In the genomic region with DNA sequence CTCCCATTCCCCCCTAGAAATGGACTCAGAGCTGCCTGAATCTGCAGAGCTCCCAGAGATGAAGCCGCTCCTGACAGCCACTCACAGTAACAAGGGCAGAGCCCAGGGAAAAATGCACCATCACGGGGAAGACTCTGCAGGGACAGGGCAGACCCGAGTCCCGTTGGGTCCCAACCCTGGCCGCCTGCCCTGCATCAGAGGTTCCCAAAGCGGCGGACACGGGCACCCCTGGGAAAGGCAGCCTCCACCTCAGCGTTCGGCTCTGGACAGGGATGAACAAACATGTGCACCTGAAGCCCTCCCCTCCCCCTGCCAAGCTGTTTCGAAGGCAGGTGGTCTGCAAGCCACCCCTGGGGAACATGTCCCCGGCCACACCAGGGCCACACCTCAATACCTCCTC, we compare ENCODE assay signal across 17 cellular contexts.
DNase-seq lines count a peak whose midpoint lies in the region; FAIRE-seq and TF ChIP-seq lines count a peak whose summit lies in the region.
"Had no signal": no experiment of that assay in that cellular context is flagged by ENCODE, and none has a peak within 500 bp of the region (broad histone marks: within the 10 kb centered on the region; RNA-seq: fewer than 3 reads in every experiment).

No MANE protein-coding gene starts in this region.

- peaks cover 0 to 5% (median 0%) of the 10 kb centered on the region in 3 experiments for H3K27me3 ChIP-seq in neuronal stem cell (ENCODE audit: control insufficient read depth in 3 of 3, insufficient read depth in 3 of 3, low read depth in 1 of 3, low read length in 3 of 3)

- H3K18ac ChIP-seq in neuronal stem cell (ENCODE audit: low read length): peak overlapping the region; percentile 29

- H3K4me1 ChIP-seq in kidney (ENCODE audit: control insufficient read depth in 1 of 2, insufficient read depth in 1 of 2, low read depth in 1 of 2, low read length in 2 of 2): no peaks in the 10 kb centered on the region
- H3K4me1 ChIP-seq in neuronal stem cell (ENCODE audit: control insufficient read depth in 2 of 2, insufficient read depth in 1 of 2, low read depth in 1 of 2, low read length in 2 of 2): peaks cover 2 to 3% of the 10 kb centered on the region in 2 donors

- no peak overlapping the region for H3K4ac ChIP-seq in neuronal stem cell (ENCODE audit: low read length)

- peak; percentile 61 for DNase-seq in kidney
- DNase-seq in neuronal stem cell (ENCODE audit: low spot score): no peak
- DNase-seq in urothelium cell line (ENCODE audit: low spot score): no peak
- DNase-seq in SIG-M5 treated with dmso at 0.1 percent for 504 hours (lab: John Stamatoyannopoulos, UW; ENCODE audit: unreplicated experiment): no peak
- DNase-seq in amniotic stem cell (lab: John Stamatoyannopoulos, UW): no peak
- no peak for DNase-seq in RPMI8226
- DNase-seq: C1 segment of cervical spinal cord; Calu3; CD4-positive, alpha-beta memory T cell; COR-L47; DND-41; GM23248; H7; HCEC 1CT had no signal

- no peak overlapping the region for H2BK12ac ChIP-seq in neuronal stem cell (ENCODE audit: low read length)

- FAIRE-seq in kidney (lab: Jason Lieb, UNC) (no peak), urothelium cell line (lab: Jason Lieb, UNC) (peak; percentile 48)
- FAIRE-seq: G401.6, GM12892, H1 had no signal

- no peak overlapping the region for H3K14ac ChIP-seq in neuronal stem cell (ENCODE audit: low read length)

- H3K9ac ChIP-seq in kidney (ENCODE audit: low read length in 2 of 2) (no peak overlapping the region), neuronal stem cell (ENCODE audit: low read depth, low read length, poor library complexity) (no peak overlapping the region)
- H3K9ac ChIP-seq: GM23248 had no signal

- H2AFZ ChIP-seq in neuronal stem cell (ENCODE audit: low read length): no peak overlapping the region
- H2AFZ ChIP-seq: GM23248 had no signal

- H2AK5ac ChIP-seq in neuronal stem cell (ENCODE audit: low read depth, low read length): no peak overlapping the region

- H3K9me3 ChIP-seq in kidney (ENCODE audit: control insufficient read depth in 1 of 2, low read length in 2 of 2) (no peaks in the 10 kb centered on the region), neuronal stem cell (replicated peaks in 1 of 2; ENCODE audit: control insufficient read depth in 2 of 2, insufficient read depth in 1 of 2, low read depth in 1 of 2, low read length in 2 of 2) (no peaks in the 10 kb centered on the region)

- H3K4me3 ChIP-seq in kidney (ENCODE audit: low read length in 2 of 2) (no peak overlapping the region), neuronal stem cell (ENCODE audit: low read length in 2 of 2) (no peak overlapping the region)
- H3K4me3 ChIP-seq: GM23248 had no signal

- intact Hi-C loops in kidney (cut with DNase I): no loop called here

- no peak overlapping the region for H4K91ac ChIP-seq in neuronal stem cell (ENCODE audit: low read depth, low read length, poor library complexity)

- no peak overlapping the region for H2BK120ac ChIP-seq in neuronal stem cell (ENCODE audit: low read depth, low read length)

- no peak overlapping the region for H2BK15ac ChIP-seq in neuronal stem cell (ENCODE audit: low read length)

- H3K36me3 ChIP-seq in kidney (ENCODE audit: control insufficient read depth in 1 of 2, insufficient read depth in 2 of 2, low read length in 2 of 2) (no peaks in the 10 kb centered on the region), neuronal stem cell (replicated peaks in 1 of 2; ENCODE audit: control insufficient read depth in 2 of 2, insufficient read depth in 2 of 2, low read length in 2 of 2) (no peaks in the 10 kb centered on the region)

- WGBS in neuronal stem cell (ENCODE audit: extremely low coverage in 2 of 2, insufficient read length in 2 of 2, insufficient replicate concordance in 1 of 2), 2 donors: no CpG with 5 or more reads among the region's 12 CpGs

- H3K4me2 ChIP-seq in neuronal stem cell (ENCODE audit: insufficient read depth, low read length, poor library complexity, severe bottlenecking): no peak overlapping the region

- no peak overlapping the region for H2BK5ac ChIP-seq in neuronal stem cell (ENCODE audit: low read length)

- H3K79me1 ChIP-seq in neuronal stem cell (ENCODE audit: low read depth, low read length): no peaks in the 10 kb centered on the region

- no peak for TF ChIP-seq CTCF in kidney (IDR thresholded peaks at IDR 0.05; ENCODE audit: borderline replicate concordance, extremely low read depth, insufficient read depth)

- H3K27ac ChIP-seq in kidney (ENCODE audit: low read depth in 2 of 2, low read length in 2 of 2) (no peak overlapping the region), neuronal stem cell (replicated peaks; ENCODE audit: low read length) (no peak overlapping the region)
- H3K27ac ChIP-seq: GM23248 had no signal

- no peak overlapping the region for H4K8ac ChIP-seq in neuronal stem cell (ENCODE audit: low read depth, low read length)

- H3K23ac ChIP-seq in neuronal stem cell (ENCODE audit: low read depth, low read length, poor library complexity): no peak overlapping the region
